16 cellular contexts compared by ENCODE assay signal in genomic region chr2:239193426-239193825, GRCh38.
DNase-seq lines count a peak whose midpoint lies in the region; ATAC-seq and TF ChIP-seq lines count a peak whose summit lies in the region.
"Had no signal": no experiment of that assay in that cellular context is flagged by ENCODE, and none has a peak within 500 bp of the region (broad histone marks: within the 10 kb centered on the region; RNA-seq: fewer than 3 reads in every experiment).

No MANE protein-coding gene starts in this region.

- no peak for TF ChIP-seq POLR2A in body of pancreas (IDR thresholded peaks at IDR 0.05)
- TF ChIP-seq POLR2A in right lobe of liver (IDR thresholded peaks at IDR 0.05) = no peak

- H3K9me3 ChIP-seq in body of pancreas (no peaks in the 10 kb centered on the region), right lobe of liver (no peaks in the 10 kb centered on the region)

- H3K27me3 ChIP-seq in body of pancreas (no peaks in the 10 kb centered on the region), right lobe of liver (no peaks in the 10 kb centered on the region)

- H3K4me1 ChIP-seq in body of pancreas (no peaks in the 10 kb centered on the region), right lobe of liver (no peaks in the 10 kb centered on the region)

- no peak for TF ChIP-seq CTCF in body of pancreas (IDR thresholded peaks at IDR 0.05)
- TF ChIP-seq CTCF in right lobe of liver (IDR thresholded peaks at IDR 0.05) = no peak

- intact Hi-C loops in body of pancreas (cut with DNase I) = no loop called here
- intact Hi-C loops in right lobe of liver (cut with DNase I) = no loop called here

- DNase-seq in Ammon's horn (ENCODE audit: low spot score) = peak; percentile 76
- peak in 3 of 4 donors; percentile 4 to 10 (median 7) for DNase-seq in body of pancreas
- peak; percentile 14 to 48 (median 42) for DNase-seq in right lobe of liver
- peak; percentile 75 for DNase-seq in putamen (ENCODE audit: low spot score)
- DNase-seq in effector CD8-positive, alpha-beta T cell (lab: John Stamatoyannopoulos, UW) = no peak
- no peak for DNase-seq in SW480 (ENCODE audit: low spot score)
- DNase-seq: HFFc6, mammary epithelial cell, NCI-H1694 treated with DMSO at 0.1 percent for 48 hours, NCI-H446, SHP77, T-helper 17 cell had no signal

- H3K27ac ChIP-seq in body of pancreas (no peak overlapping the region), right lobe of liver (no peak overlapping the region)
- H3K27ac ChIP-seq: skin epidermis had no signal

- ATAC-seq in body of pancreas (no peak), right lobe of liver (no peak), GM19035 (IDR thresholded peaks at IDR 0.05; ENCODE audit: unreplicated experiment) (no peak), HG03025 (IDR thresholded peaks at IDR 0.05; ENCODE audit: low FRiP score, unreplicated experiment) (no peak)
- ATAC-seq: activated CD4-positive, CD25-positive, alpha-beta regulatory T cell treated with anti-CD3 and anti-CD28 coated beads, Interleukin-2, amount 50 U/mL, for 24 hours; T-helper 17 cell had no signal

- H3K36me3 ChIP-seq in body of pancreas (replicated peaks in 1 of 2; ENCODE audit: insufficient read depth in 1 of 2, low read depth in 2 of 2) (peaks cover 0 to 2% of the 10 kb centered on the region in 2 donors), right lobe of liver (peaks cover 0 to 7% (median 5%) of the 10 kb centered on the region in 4 donors)

- 90 to 94% methylated on average over 11 to 12 of the region's 12 CpGs for WGBS in body of pancreas, 2 donors
- WGBS in right lobe of liver (ENCODE audit: insufficient coverage, low coverage, low lambda C conversion rate, missing lambda C conversion rate) = 100% methylated on average over 1 of the region's 12 CpGs

- H3K4me3 ChIP-seq in body of pancreas = no peak overlapping the region
- H3K4me3 ChIP-seq in right lobe of liver = no peak overlapping the region
- H3K4me3 ChIP-seq: skin epidermis had no signal

Comparison
In these comparisons a context has a peak if more than half of its experiments do, and no peak if none do; other contexts are left out.
1. DNase-seq: peak in Ammon's horn (single experiment), body of pancreas (3 of 4), right lobe of liver (3 of 3) and putamen (single experiment); none in effector CD8-positive, alpha-beta T cell (single experiment) and SW480 (single experiment).